In the genomic region with DNA sequence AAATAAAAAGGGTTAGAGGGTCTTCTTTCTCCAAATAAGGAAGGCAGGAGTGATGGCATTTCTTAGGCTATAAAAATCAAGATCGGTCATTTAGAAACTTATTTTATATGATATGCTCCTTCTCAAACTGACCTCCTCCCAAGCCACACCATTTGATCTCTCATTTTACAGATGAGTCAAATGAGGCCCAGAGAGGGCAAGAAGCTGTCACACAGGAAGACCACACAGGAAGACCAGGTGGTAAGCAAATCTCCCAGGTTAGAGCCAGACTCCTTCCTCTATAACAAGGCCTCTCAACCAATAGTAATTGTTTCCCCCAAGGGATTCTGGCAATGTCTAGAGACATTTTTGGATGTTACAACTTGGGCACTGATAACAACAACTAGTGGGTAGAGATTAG, we compare ENCODE assay signal across 14 cellular contexts. TPM values are rescaled to one million over a fixed set of nuclear protein-coding genes. Genes with fewer than 3 reads are reported as not detected.
DNase-seq lines count a peak whose midpoint lies in the region; ATAC-seq, FAIRE-seq and TF ChIP-seq lines count a peak whose summit lies in the region.
"Had no signal": no experiment of that assay in that cellular context is flagged by ENCODE, and none has a peak within 500 bp of the region (broad histone marks: within the 10 kb centered on the region; RNA-seq: fewer than 3 reads in every experiment).

No MANE protein-coding gene starts in this region.

- no peak overlapping the region for H2AFZ ChIP-seq in GM12878 (ENCODE audit: control insufficient read depth, low read depth, low read length)

- peaks cover 74% of the 10 kb centered on the region for H3K4me1 Mint-ChIP-seq in CD8-positive, alpha-beta T cell (ENCODE audit: low read depth)

- no peaks in the 10 kb centered on the region for H3K27me3 Mint-ChIP-seq in CD8-positive, alpha-beta T cell (ENCODE audit: low read depth)

- 0% methylated on average over 1 of the region's 1 CpG for WGBS in GM12878 (ENCODE audit: insufficient coverage, insufficient replicate concordance, low lambda C conversion rate, missing lambda C conversion rate)

- H3K9me3 Mint-ChIP-seq in CD8-positive, alpha-beta T cell, result no peaks in the 10 kb centered on the region

- no peak overlapping the region for H3K9ac ChIP-seq in GM12878 (ENCODE audit: control insufficient read depth, insufficient read depth, low read length)

- DNase-seq in CD8-positive, alpha-beta T cell, result no peak
- DNase-seq in GM19238 (ENCODE audit: insufficient read length, low spot score), result peak; percentile 54
- DNase-seq in GM12878 (ENCODE audit: low read depth, low spot score), result peak; percentile 49
- no peak for DNase-seq in Peyer's patch
- DNase-seq in NCI-H1436 treated with DMSO at 0.1 percent for 48 hours (lab: John Stamatoyannopoulos, UW), result no peak
- no peak for DNase-seq in dorsolateral prefrontal cortex
- DNase-seq in NK-92 treated with Interleukin-12 subunit alpha and Interleukin-12 subunit beta, amount 100 ng/mL, for 24 hours (lab: John Stamatoyannopoulos, UW), result no peak
- DNase-seq: activated effector memory CD4-positive, alpha-beta T cell treated with Interleukin-2 at 50 U/mL for 16 hours; BE2C; NCI-H446; SHP77; small intestine had no signal

- H3K27ac Mint-ChIP-seq in CD8-positive, alpha-beta T cell, result peak overlapping the region; percentile 32

- peak; percentile 97 for FAIRE-seq in GM12878 (lab: Jason Lieb, UNC)
- FAIRE-seq: small intestine had no signal

- peaks cover 12% of the 10 kb centered on the region; the same call in 1 of the 2 replicates for H4K20me1 ChIP-seq in GM12878 (ENCODE audit: control insufficient read depth, insufficient read depth)

- RAD21 ChIA-PET in GM12878 (lab: Charles Lee; ENCODE audit: unreplicated experiment), result no interaction called here

- no peak for TF ChIP-seq RAD21 in GM12878 (IDR thresholded peaks at IDR 0.05; ENCODE audit: insufficient read depth, low read depth, low read length)

- CTCF ChIA-PET in CD8-positive, alpha-beta T cell (lab: Charles Lee), result no interaction called here
- CTCF ChIA-PET in GM12878 (lab: Yijun Ruan, JAX), result no interaction called here

- intact Hi-C loops in CD8-positive, alpha-beta T cell (cut with DNase I, micrococcal nuclease), result no loop called here
- intact Hi-C loops in GM12878 (cut with micrococcal nuclease; ENCODE audit: unreplicated experiment) (no loop called here), dorsolateral prefrontal cortex (cut with DNase I) (no loop called here)

- peaks cover 9% of the 10 kb centered on the region for H3K79me2 ChIP-seq in GM12878 (ENCODE audit: control insufficient read depth, insufficient read depth, low read length)

- H3K4me3 ChIP-seq in CD8-positive, alpha-beta T cell (ENCODE audit: low read depth, low read length), result no peak overlapping the region
- H3K4me3 ChIP-seq in GM12878, result peak overlapping the region; percentile 24; the same call in 1 of the 2 replicates
- H3K4me3 ChIP-seq in Peyer's patch, result no peak overlapping the region
- no peak overlapping the region for H3K4me3 ChIP-seq in dorsolateral prefrontal cortex

- TF ChIP-seq EP300 in GM12878 (IDR thresholded peaks at IDR 0.05; ENCODE audit: borderline replicate concordance in 1 of 2, control insufficient read depth in 1 of 2, low read depth in 2 of 2, low read length in 2 of 2), result no peak

- TF ChIP-seq CTCF in CD8-positive, alpha-beta T cell (IDR thresholded peaks at IDR 0.05), result no peak
- TF ChIP-seq CTCF in GM12878 (IDR thresholded peaks at IDR 0.05 in 2 of 3, conservative IDR thresholded peaks at IDR 0.05 in 1 of 3; ENCODE audit: control insufficient read depth in 2 of 3, extremely low read depth in 1 of 3, insufficient read depth in 1 of 3, low read depth in 3 of 3, low read length in 3 of 3) (no peak), Peyer's patch (IDR thresholded peaks at IDR 0.05) (no peak), dorsolateral prefrontal cortex (IDR thresholded peaks at IDR 0.05 in 54 of 56, conservative IDR thresholded peaks at IDR 0.05 in 2 of 56; ENCODE audit: low read depth in 1 of 56, partially characterized antibody in 56 of 56) (no peak)

- POLR2A ChIA-PET in CD8-positive, alpha-beta T cell (lab: Charles Lee), result interaction anchor here (1.3 kb wide), 1 partner anchor 10 kb away, joined by 3 read pairs; no protein-coding TSS in a partner anchor
- POLR2A ChIA-PET in GM12878 (lab: Charles Lee), result no interaction called here

- H3K36me3 ChIP-seq in CD8-positive, alpha-beta T cell (ENCODE audit: insufficient read depth, low read length), result peaks cover 25% of the 10 kb centered on the region
- peaks cover 11 to 20% of the 10 kb centered on the region in 2 experiments for H3K36me3 ChIP-seq in GM12878 (ENCODE audit: control insufficient read depth in 2 of 2, insufficient read depth in 2 of 2, low read length in 1 of 2)
- peaks cover 0 to 61% (median 0%) of the 10 kb centered on the region in 3 donors for H3K36me3 ChIP-seq in Peyer's patch

- H3K36me3 Mint-ChIP-seq in CD8-positive, alpha-beta T cell, result peaks cover 87% of the 10 kb centered on the region

- in situ Hi-C loops in GM12878 (cut with MboI), result no loop called here

- no TSS peak for BruUV-seq in GM12878 (replicated peaks; lab: Mats Ljungman, UMichigan)

- H3K9me3 ChIP-seq in CD8-positive, alpha-beta T cell (ENCODE audit: low read length), result no peaks in the 10 kb centered on the region
- no peaks in the 10 kb centered on the region for H3K9me3 ChIP-seq in GM12878 (replicated peaks; ENCODE audit: control insufficient read depth, insufficient read depth, low read length)
- H3K9me3 ChIP-seq in Peyer's patch, result no peaks in the 10 kb centered on the region
- H3K9me3 ChIP-seq: BE2C had no signal

- SMC1A ChIA-PET in GM12878 (lab: Charles Lee; ENCODE audit: uncharacterized antibody, unreplicated experiment), result interaction anchor here (1.7 kb wide), 1 partner anchor 49 kb away, joined by 3 read pairs; no protein-coding TSS in a partner anchor

- H3K27me3 ChIP-seq in CD8-positive, alpha-beta T cell (ENCODE audit: insufficient read depth, low read length), result no peaks in the 10 kb centered on the region
- no peaks in the 10 kb centered on the region for H3K27me3 ChIP-seq in GM12878 (replicated peaks in 1 of 2; ENCODE audit: control insufficient read depth in 2 of 2, insufficient read depth in 2 of 2, low read length in 1 of 2)
- H3K27me3 ChIP-seq in Peyer's patch, result no peaks in the 10 kb centered on the region
- H3K27me3 ChIP-seq in dorsolateral prefrontal cortex, result no peaks in the 10 kb centered on the region
- H3K27me3 ChIP-seq: BE2C had no signal

- H3K4me3 Mint-ChIP-seq in CD8-positive, alpha-beta T cell, result peak overlapping the region; percentile 32

- H3K4me2 ChIP-seq in GM12878 (ENCODE audit: control insufficient read depth, insufficient read depth), result peak overlapping the region; percentile 19

- no peak overlapping the region for H3K27ac ChIP-seq in CD8-positive, alpha-beta T cell (ENCODE audit: low read depth, low read length)
- H3K27ac ChIP-seq in GM12878 (ENCODE audit: control insufficient read depth, insufficient read depth), result no peak overlapping the region
- no peak overlapping the region for H3K27ac ChIP-seq in Peyer's patch
- H3K27ac ChIP-seq in dorsolateral prefrontal cortex, result no peak overlapping the region
- H3K27ac ChIP-seq: VCaP had no signal

- peak; percentile 48 for ATAC-seq in CD8-positive, alpha-beta T cell
- ATAC-seq in HG03095 (IDR thresholded peaks at IDR 0.05; ENCODE audit: unreplicated experiment), result peak; percentile 65
- ATAC-seq in GM12878, result peak; percentile 89

- peaks cover 43% of the 10 kb centered on the region for H3K4me1 ChIP-seq in CD8-positive, alpha-beta T cell (ENCODE audit: insufficient read depth, low read length)
- H3K4me1 ChIP-seq in GM12878 (ENCODE audit: control insufficient read depth, insufficient read depth, low read length) (peaks cover 27% of the 10 kb centered on the region), Peyer's patch (peaks cover 1 to 25% (median 15%) of the 10 kb centered on the region in 4 donors)

- TF ChIP-seq POLR2A in GM12878 (IDR thresholded peaks at IDR 0.05; ENCODE audit: low read depth, low read length) (no peak), Peyer's patch (IDR thresholded peaks at IDR 0.05) (no peak)

TF ChIP-seq in GM12878, 131 proteins besides CTCF, POLR2A, EP300 and RAD21 (continues in another document):
- no peak for TF ChIP-seq MEF2B (IDR thresholded peaks at IDR 0.05; ENCODE audit: partially characterized antibody, poor library complexity, severe bottlenecking)
- TF ChIP-seq, protein P1, sequence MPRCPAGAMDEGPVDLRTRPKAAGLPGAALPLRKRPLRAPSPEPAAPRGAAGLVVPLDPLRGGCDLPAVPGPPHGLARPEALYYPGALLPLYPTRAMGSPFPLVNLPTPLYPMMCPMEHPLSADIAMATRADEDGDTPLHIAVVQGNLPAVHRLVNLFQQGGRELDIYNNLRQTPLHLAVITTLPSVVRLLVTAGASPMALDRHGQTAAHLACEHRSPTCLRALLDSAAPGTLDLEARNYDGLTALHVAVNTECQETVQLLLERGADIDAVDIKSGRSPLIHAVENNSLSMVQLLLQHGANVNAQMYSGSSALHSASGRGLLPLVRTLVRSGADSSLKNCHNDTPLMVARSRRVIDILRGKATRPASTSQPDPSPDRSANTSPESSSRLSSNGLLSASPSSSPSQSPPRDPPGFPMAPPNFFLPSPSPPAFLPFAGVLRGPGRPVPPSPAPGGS (IDR thresholded peaks at IDR 0.05; ENCODE audit: borderline replicate concordance, insufficient read depth, low read depth, low read length, poor library complexity, severe bottlenecking), result no peak
- no peak for TF ChIP-seq ZNF384 (IDR thresholded peaks at IDR 0.05; ENCODE audit: borderline replicate concordance, low read depth, low read length)
- no peak for TF ChIP-seq KDM1A (IDR thresholded peaks at IDR 0.05; ENCODE audit: borderline replicate concordance)

RNA-seq across cellular contexts. Expression of a gene that starts 13.8 kb away (rescaled TPM):
- total RNA-seq in CD8-positive, alpha-beta T cell, result 100 to 1,000 TPM; 198 to 201 TPM
- total RNA-seq in GM12878 (2013; cell fraction: nucleolus; rRNA removed), result 56.1 and 56.3 TPM in 2 replicates
- total RNA-seq in GM12878 (2014; rRNA removed), result 20.3 and 21.9 TPM in 2 replicates
- 8.7 and 9.2 TPM in 2 replicates for total RNA-seq in GM12878 (2014; rRNA removed; fragmentation: Illumina TruSeq; extraction: Trizol)
- total RNA-seq in GM12878 (2021), result 56.3 and 65.5 TPM in 2 replicates
- polyA plus RNA-seq in GM12878 (2011; ENCODE audit: low read depth), result 34.4 TPM
- polyA plus RNA-seq in GM12878 (2011; rRNA removed), result 5.3 and 8.7 TPM in 2 replicates
- polyA plus RNA-seq in GM12878 (2011; cell fraction: cytosol; rRNA removed), result 12.5 and 15.1 TPM in 2 replicates
- 58.8 and 68.9 TPM in 2 replicates for polyA plus RNA-seq in GM12878 (2011; cell fraction: nucleus; rRNA removed)
- polyA plus RNA-seq in GM12878 (2012), result 27.1 and 45.9 TPM in 2 replicates
- polyA plus RNA-seq in GM12878 (2014; fragmentation: Illumina TruSeq; extraction: Trizol), result 4.6 and 9.7 TPM in 2 replicates
- polyA plus RNA-seq in GM12878 (2014; fragmentation: Nextera tagmentation; extraction: Ambion mirVana), result 1 to 10 TPM; 1.2 to 2.2 TPM
- polyA plus RNA-seq in GM12878 (2014; rRNA removed), result 23.6 and 28.3 TPM in 2 replicates
- polyA plus RNA-seq in GM12878 (2016; fragmentation: Nextera tagmentation; extraction: Ambion mirVana), result 10 to 100 TPM in 1 of 2 experiments, 1 to 10 TPM in 1; 9.6 to 10.0 TPM
- 35.7 and 39.9 TPM in 2 replicates for polyA minus RNA-seq in GM12878 (2011; rRNA and poly(A)+ RNA removed)
- 14.1 and 25.1 TPM in 2 replicates for polyA minus RNA-seq in GM12878 (2011; cell fraction: cytosol; rRNA and poly(A)+ RNA removed)
- 34.3 and 66.5 TPM in 2 replicates for polyA minus RNA-seq in GM12878 (2011; cell fraction: nucleus; rRNA and poly(A)+ RNA removed)
- 100 to 1,000 TPM; 130 to 176 (median 140) TPM for total RNA-seq in Peyer's patch
- total RNA-seq in dorsolateral prefrontal cortex, result 10 to 100 TPM; 22.5 to 97.6 (median 43.5) TPM

Comparison
In these comparisons a context has a peak if more than half of its experiments do, and no peak if none do; other contexts are left out.
1. DNase-seq: peak in GM19238 (single experiment) and GM12878 (single experiment); none in CD8-positive, alpha-beta T cell (0 of 7), Peyer's patch (0 of 3), NCI-H1436 treated with DMSO at 0.1 percent for 48 hours (single experiment), dorsolateral prefrontal cortex (0 of 10) and NK-92 treated with Interleukin-12 subunit alpha and Interleukin-12 subunit beta, amount 100 ng/mL, for 24 hours (single experiment).
2. Peak in every context shown above with its lines, with median percentiles within 50 percentile points of each other: ATAC-seq.